Comparison of ENCODE assay signal across 8 cellular contexts in genomic region chr6:28634758-28635546, GRCh38.
DNase-seq lines count a peak whose midpoint lies in the region; ATAC-seq and TF ChIP-seq lines count a peak whose summit lies in the region.

No MANE protein-coding gene starts in this region.

- TF ChIP-seq POLR2A in gastroesophageal sphincter (IDR thresholded peaks at IDR 0.05) (no peak), lower leg skin (IDR thresholded peaks at IDR 0.05) (no peak)

- peak overlapping the region; percentile 95 for H3K4me3 ChIP-seq in BE2C (ENCODE audit: low read depth, low read length)
- peak overlapping the region; percentile 73 for H3K4me3 ChIP-seq in HUES64 (ENCODE audit: low read length)
- H3K4me3 ChIP-seq in gastroesophageal sphincter = peak overlapping the region in 1 of 2 donors; percentile 30
- no peak overlapping the region for H3K4me3 ChIP-seq in lower leg skin (ENCODE audit: low read depth, poor library complexity, severe bottlenecking)

- H3K4me1 ChIP-seq in BE2C (no peaks in the 10 kb centered on the region), HUES64 (ENCODE audit: insufficient read depth, low read length) (no peaks in the 10 kb centered on the region; the same call in 1 of the 2 replicates), gastroesophageal sphincter (peaks cover 0 to 17% (median 0%) of the 10 kb centered on the region in 3 donors)

- no peak overlapping the region for H3K27ac ChIP-seq in HUES64 (ENCODE audit: low read depth, low read length)
- no peak overlapping the region for H3K27ac ChIP-seq in gastroesophageal sphincter

- ATAC-seq in left lobe of liver (peak; percentile 73), gastroesophageal sphincter (no peak)

- intact Hi-C loops in lower leg skin (cut with DNase I; ENCODE audit: low total_unique reads) = loop anchor here (5.0 kb wide), 1 partner anchor 273 kb away; no protein-coding TSS in a partner anchor

- H3K27me3 ChIP-seq in BE2C (no peaks in the 10 kb centered on the region), HUES64 (ENCODE audit: insufficient read depth, low read length) (peaks cover 63% of the 10 kb centered on the region), gastroesophageal sphincter (peaks cover 93% of the 10 kb centered on the region)

- H3K9me3 ChIP-seq in BE2C (no peaks in the 10 kb centered on the region), HUES64 (ENCODE audit: insufficient read depth, low read depth, low read length) (no peaks in the 10 kb centered on the region), gastroesophageal sphincter (peaks cover 0 to 8% (median 0%) of the 10 kb centered on the region in 3 donors)

- TF ChIP-seq EP300 in gastroesophageal sphincter (IDR thresholded peaks at IDR 0.05) = no peak

- no peak overlapping the region for H3K9ac ChIP-seq in HUES64 (ENCODE audit: low read depth, low read length)

- 1% methylated on average over 48 of the region's 48 CpGs for WGBS in HUES64
- WGBS in gastroesophageal sphincter (ENCODE audit: low coverage in 1 of 2), 2 donors = 0 to 1% methylated on average over 10 to 34 of the region's 48 CpGs
- WGBS in lower leg skin, 2 donors = 3 to 4% methylated on average over 48 of the region's 48 CpGs

- TF ChIP-seq CTCF in BE2C (IDR thresholded peaks at IDR 0.05; ENCODE audit: low read depth, low read length) (no peak), gastroesophageal sphincter (IDR thresholded peaks at IDR 0.05) (no peak), lower leg skin (IDR thresholded peaks at IDR 0.05) (no peak)

- H3K36me3 ChIP-seq in BE2C (no peaks in the 10 kb centered on the region), HUES64 (ENCODE audit: insufficient read depth, low read length) (no peaks in the 10 kb centered on the region), gastroesophageal sphincter (no peaks in the 10 kb centered on the region)

- peak; percentile 72 for DNase-seq in BE2C
- DNase-seq in astrocyte of the hippocampus (ENCODE audit: low read depth, low spot score) = peak; percentile 38
- DNase-seq in left lobe of liver (ENCODE audit: low spot score) = no peak
- DNase-seq in DMS153 (lab: John Stamatoyannopoulos, UW) = no peak
- DNase-seq in NOMO-1 (lab: John Stamatoyannopoulos, UW; ENCODE audit: unreplicated experiment in 2 of 2) = no peak
- DNase-seq in lower leg skin (ENCODE audit: low spot score in 2 of 2) = no peak

Comparison
In these comparisons a context has a peak if more than half of its experiments do, and no peak if none do; other contexts are left out.
1. DNase-seq: peak in BE2C (single experiment) and astrocyte of the hippocampus (single experiment); none in left lobe of liver (single experiment), DMS153 (single experiment), NOMO-1 (0 of 2) and lower leg skin (0 of 2).